12 cellular contexts compared by ENCODE assay signal in the genomic region with DNA sequence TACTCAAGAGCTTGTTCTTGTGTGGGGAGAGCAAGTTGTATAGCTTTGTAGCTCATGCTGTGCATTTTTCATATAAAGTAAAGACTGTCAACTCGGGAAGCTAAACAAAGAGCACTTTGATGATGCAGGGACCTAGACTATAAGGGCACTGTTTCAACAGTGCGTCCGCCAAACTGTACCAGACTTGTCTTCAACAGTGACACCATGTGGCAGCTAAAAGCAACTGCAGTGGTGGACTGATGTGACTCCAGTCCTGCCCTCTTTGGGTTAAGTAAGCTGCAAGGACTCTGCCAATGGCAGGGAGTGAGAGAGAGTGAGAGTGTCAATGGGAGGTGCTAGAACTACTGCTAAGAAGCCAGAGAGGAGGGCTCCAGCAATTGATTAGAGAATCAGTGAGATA. TPM values are rescaled to one million over a fixed set of nuclear protein-coding genes. Genes with fewer than 3 reads are reported as not detected.
DNase-seq lines count a peak whose midpoint lies in the region; ATAC-seq, FAIRE-seq and TF ChIP-seq lines count a peak whose summit lies in the region.
"Had no signal": no experiment of that assay in that cellular context is flagged by ENCODE, and none has a peak within 500 bp of the region (broad histone marks: within the 10 kb centered on the region; RNA-seq: fewer than 3 reads in every experiment).

No MANE protein-coding gene starts in this region.

- H3K9me3 ChIP-seq in SK-N-SH = no peaks in the 10 kb centered on the region; the same call in 1 of the 2 replicates
- H3K9me3 ChIP-seq in K562 (replicated peaks; ENCODE audit: control insufficient read depth, insufficient read depth, low read depth, low read length) = peaks cover 4% of the 10 kb centered on the region; the same call in 1 of the 2 replicates
- no peaks in the 10 kb centered on the region for H3K9me3 ChIP-seq in neural progenitor cell (ENCODE audit: low read depth)

- H3K79me2 ChIP-seq in SK-N-SH (ENCODE audit: insufficient read depth) (no peaks in the 10 kb centered on the region), K562 (ENCODE audit: control insufficient read depth, insufficient read depth, low read length) (no peaks in the 10 kb centered on the region), neural progenitor cell (ENCODE audit: low read depth) (no peaks in the 10 kb centered on the region)

- 43% methylated on average over 3 of the region's 3 CpGs for WGBS in SK-N-SH (ENCODE audit: low lambda C conversion rate)
- 0% methylated on average over 3 of the region's 3 CpGs for WGBS in K562 (ENCODE audit: insufficient coverage, low coverage, missing lambda C conversion rate)

- H3K36me3 Mint-ChIP-seq in neural progenitor cell = no peaks in the 10 kb centered on the region

- TF ChIP-seq CTCF in SK-N-SH (IDR thresholded peaks at IDR 0.05) (peak; percentile 31), K562 (IDR thresholded peaks at IDR 0.05 in 2 of 3, conservative IDR thresholded peaks at IDR 0.05 in 1 of 3; ENCODE audit: insufficient read depth in 2 of 3, low read depth in 1 of 3, low read length in 3 of 3) (peak; percentile 47 to 64 (median 55)), neural progenitor cell (IDR thresholded peaks at IDR 0.05) (peak; percentile 51)

- H3K4me1 ChIP-seq in SK-N-SH (ENCODE audit: control insufficient read depth in 1 of 2, insufficient read depth in 2 of 2, low read depth in 1 of 2, low read length in 1 of 2) (no peaks in the 10 kb centered on the region), K562 (replicated peaks in 1 of 2; ENCODE audit: control insufficient read depth in 2 of 2, insufficient read depth in 2 of 2, low read length in 2 of 2) (no peaks in the 10 kb centered on the region), neural progenitor cell (no peaks in the 10 kb centered on the region)

- no peak for FAIRE-seq in K562 (lab: Jason Lieb, UNC)
- FAIRE-seq: GM12892 had no signal

- peaks cover 18% of the 10 kb centered on the region for H3K9me3 Mint-ChIP-seq in neural progenitor cell

- no peak overlapping the region for H3K4me2 ChIP-seq in SK-N-SH
- H3K4me2 ChIP-seq in K562 (ENCODE audit: insufficient read depth, low read length) = no peak overlapping the region
- H3K4me2 ChIP-seq in neural progenitor cell = no peak overlapping the region

- TF ChIP-seq POLR2A in K562 (conservative IDR thresholded peaks at IDR 0.05) = no peak

- POLR2A ChIA-PET in SK-N-SH (lab: Yijun Ruan, JAX) = no interaction called here
- POLR2A ChIA-PET in K562 (lab: Yijun Ruan, JAX) = no interaction called here

- H3K4me1 Mint-ChIP-seq in neural progenitor cell = no peaks in the 10 kb centered on the region
- H3K4me1 Mint-ChIP-seq: WTC11 had no signal

- DNase-seq in SK-N-SH = no peak
- DNase-seq in Kasumi-1 (lab: John Stamatoyannopoulos, UW) = peak; percentile 23 to 29
- DNase-seq in K562 (ENCODE audit: extremely low read depth in 1 of 4, low spot score in 3 of 4) = peak; percentile 30 to 52 (median 43)
- no peak for DNase-seq in neural progenitor cell (ENCODE audit: low spot score)
- no peak for DNase-seq in middle frontal gyrus (ENCODE audit: extremely low spot score, low spot score)
- no peak for DNase-seq in activated CD4-positive, CD25-positive, alpha-beta regulatory T cell treated with anti-CD3 and anti-CD28 coated beads, Interleukin-2, amount 50 U/mL, for 72 hours
- DNase-seq: activated effector memory CD4-positive, alpha-beta T cell treated with anti-CD3 and anti-CD28 coated beads, Interleukin-2, amount 50 U/mL, for 16 hours; NCI-H1092 had no signal

- H3K4me3 ChIP-seq in SK-N-SH (ENCODE audit: low read depth in 2 of 2, low read length in 1 of 2) (no peak overlapping the region), K562 (no peak overlapping the region), neural progenitor cell (no peak overlapping the region)

- H3K9me1 ChIP-seq in K562 (ENCODE audit: control insufficient read depth, insufficient read depth, low read length) = no peaks in the 10 kb centered on the region

- H3K27me3 ChIP-seq in SK-N-SH (ENCODE audit: insufficient read depth) (no peaks in the 10 kb centered on the region), K562 (ENCODE audit: control insufficient read depth in 2 of 2, insufficient read depth in 2 of 2, low read length in 2 of 2) (no peaks in the 10 kb centered on the region), neural progenitor cell (no peaks in the 10 kb centered on the region)

- intact Hi-C loops in K562 (cut with micrococcal nuclease) = no loop called here

- TF ChIP-seq EP300 in SK-N-SH (IDR thresholded peaks at IDR 0.05; ENCODE audit: borderline replicate concordance in 1 of 2, low read depth in 1 of 2, low read length in 1 of 2) (no peak), K562 (IDR thresholded peaks at IDR 0.05; ENCODE audit: low read length) (no peak)

- no peaks in the 10 kb centered on the region for H3K9me2 ChIP-seq in SK-N-SH

- H4K20me1 ChIP-seq in SK-N-SH (ENCODE audit: insufficient read depth) (no peaks in the 10 kb centered on the region), K562 (replicated peaks; ENCODE audit: control insufficient read depth, insufficient read depth, low read length) (no peaks in the 10 kb centered on the region), neural progenitor cell (ENCODE audit: low read depth) (no peaks in the 10 kb centered on the region)

- H3K36me3 ChIP-seq in SK-N-SH (replicated peaks in 1 of 2; ENCODE audit: control insufficient read depth in 1 of 2, insufficient read depth in 2 of 2, low read length in 1 of 2) = no peaks in the 10 kb centered on the region
- H3K36me3 ChIP-seq in K562 (ENCODE audit: control insufficient read depth, insufficient read depth, low read length) = no peaks in the 10 kb centered on the region
- H3K36me3 ChIP-seq in neural progenitor cell = no peaks in the 10 kb centered on the region

- in situ Hi-C loops in K562 (cut with MboI) = no loop called here

- H2AFZ ChIP-seq in SK-N-SH (ENCODE audit: low read depth) (no peak overlapping the region), K562 (ENCODE audit: low read depth, low read length) (no peak overlapping the region), neural progenitor cell (replicated peaks) (no peak overlapping the region)

- H3K9ac ChIP-seq in SK-N-SH (no peak overlapping the region), K562 (ENCODE audit: insufficient read depth in 1 of 2, low read depth in 2 of 2, low read length in 2 of 2) (no peak overlapping the region), neural progenitor cell (no peak overlapping the region)

- no peak overlapping the region for H3K4me3 Mint-ChIP-seq in neural progenitor cell
- H3K4me3 Mint-ChIP-seq: WTC11 had no signal

- H3F3A ChIP-seq in SK-N-SH (replicated peaks; ENCODE audit: insufficient read depth) (no peaks in the 10 kb centered on the region), neural progenitor cell (ENCODE audit: low read depth) (no peaks in the 10 kb centered on the region)

- no peaks in the 10 kb centered on the region for H3K27me3 Mint-ChIP-seq in neural progenitor cell (ENCODE audit: insufficient read depth, low read depth)

- no TSS peak for BruUV-seq in K562 (replicated peaks; lab: Mats Ljungman, UMichigan)

- H3K27ac Mint-ChIP-seq in neural progenitor cell = no peak overlapping the region
- H3K27ac Mint-ChIP-seq: WTC11 had no signal

- H3K27ac ChIP-seq in SK-N-SH (ENCODE audit: low read depth in 2 of 2, low read length in 1 of 2) = no peak overlapping the region
- no peak overlapping the region for H3K27ac ChIP-seq in K562 (ENCODE audit: extremely low read depth, low read depth, low read length)
- H3K27ac ChIP-seq in neural progenitor cell = no peak overlapping the region

- ATAC-seq in SK-N-SH treated with all-trans-retinoic acid at 6 μM for 48 hours (no peak), K562 (peak; percentile 42; the same call in 2 of the 3 replicates), GM18511 (IDR thresholded peaks at IDR 0.05; ENCODE audit: unreplicated experiment) (no peak)
- ATAC-seq: WTC11 had no signal

- CTCF ChIA-PET in SK-N-SH (lab: Yijun Ruan, JAX) = interaction anchor here (1.3 to 3.0 kb wide), 2 partner anchors 13 to 19 kb away, joined by 3 to 14 read pairs; no protein-coding TSS in a partner anchor
- CTCF ChIA-PET in K562 (lab: Yijun Ruan, JAX; ENCODE audit: low intra/inter-chr PET ratio) = no interaction called here

- TF ChIP-seq RAD21 in SK-N-SH (IDR thresholded peaks at IDR 0.05; ENCODE audit: low read length) (no peak), K562 (CRISPR knock-in tag; conservative IDR thresholded peaks at IDR 0.05 in 1 of 2, IDR thresholded peaks at IDR 0.05 in 1 of 2) (peak in 1 of 2 experiments; percentile 48; a peak in 2 of 4 replicates)

TF ChIP-seq in SK-N-SH, 30 proteins besides CTCF, POLR2A, EP300 and RAD21 (continues in another document):
- TF ChIP-seq RXRA (IDR thresholded peaks at IDR 0.05; ENCODE audit: borderline replicate concordance, low read depth) = no peak

TF ChIP-seq in SK-N-SH treated with all-trans-retinoic acid at 6 μM for 48 hours, 23 proteins besides CTCF, POLR2A, EP300 and RAD21 (continues in another document):
- TF ChIP-seq RARB (CRISPR knock-in tag; IDR thresholded peaks at IDR 0.05) = no peak

TF ChIP-seq in K562, 482 proteins besides CTCF, POLR2A, EP300 and RAD21 (continues in another document):
- peak; percentile 77; the same call in 1 of the 2 replicates for TF ChIP-seq TRIM28 (IDR thresholded peaks at IDR 0.05)
- TF ChIP-seq PCBP2 (IDR thresholded peaks at IDR 0.05; ENCODE audit: low read depth, low read length, poor library complexity, severe bottlenecking) = no peak
- no peak for TF ChIP-seq STAT5B (CRISPR knock-in tag; IDR thresholded peaks at IDR 0.05)

RNA-seq across cellular contexts. Expression of a gene that starts 48.1 kb away (rescaled TPM):
- polyA plus RNA-seq in SK-N-SH (2012; rRNA removed) = not detected in 2 replicates
- polyA plus RNA-seq in SK-N-SH (2012; cell fraction: cytosol; rRNA removed) = not detected in 2 replicates
- not detected in 2 replicates for polyA plus RNA-seq in SK-N-SH (2012; cell fraction: nucleus; rRNA removed)
- total RNA-seq in K562 (2011; cell fraction: chromatin; rRNA removed; ENCODE audit: low replicate concordance) = not detected in 2 replicates
- total RNA-seq in K562 (2011; cell fraction: nucleolus; rRNA removed) = not detected in 2 replicates
- total RNA-seq in K562 (2011; cell fraction: nucleoplasm; rRNA removed) = not detected in 2 replicates
- not detected in 2 replicates for total RNA-seq in K562 (2014; rRNA removed)
- total RNA-seq in K562 (2014; rRNA removed; fragmentation: Illumina TruSeq; extraction: Trizol) = not detected in 2 replicates
- not detected in 2 replicates for total RNA-seq in K562 (2015; rRNA removed; fragmentation: Illumina TruSeq; extraction: Trizol)
- total RNA-seq in K562 (2021) = not detected in 2 replicates
- polyA plus RNA-seq in K562 (2011; rRNA removed) = not detected in 2 replicates
- not detected in 2 replicates for polyA plus RNA-seq in K562 (2011; cell fraction: cytosol; rRNA removed)
- not detected in 2 replicates for polyA plus RNA-seq in K562 (2011; cell fraction: nucleus; rRNA removed)
- not detected in 2 replicates for polyA plus RNA-seq in K562 (2012)
- polyA plus RNA-seq in K562 (2014; fragmentation: Illumina TruSeq; extraction: Trizol) = not detected in 2 replicates
- not detected for polyA plus RNA-seq in K562 (2014; fragmentation: Nextera tagmentation; extraction: Ambion mirVana)
- not detected in 2 replicates for polyA plus RNA-seq in K562 (2014; rRNA removed)
- not detected in 2 replicates for polyA minus RNA-seq in K562 (2011; rRNA and poly(A)+ RNA removed)
- not detected in 2 replicates for polyA minus RNA-seq in K562 (2011; cell fraction: cytosol; rRNA and poly(A)+ RNA removed)
- not detected in 2 replicates for polyA minus RNA-seq in K562 (2011; cell fraction: nucleus; rRNA and poly(A)+ RNA removed)
- not detected in 2 replicates for total RNA-seq in neural progenitor cell (ENCODE audit: low replicate concordance)
- total RNA-seq: WTC11 had no signal

Comparison
In these comparisons a context has a peak if more than half of its experiments do, and no peak if none do; other contexts are left out.
1. DNase-seq: peak in Kasumi-1 (2 of 2) and K562 (4 of 4); none in SK-N-SH (single experiment), neural progenitor cell (single experiment), middle frontal gyrus (single experiment) and activated CD4-positive, CD25-positive, alpha-beta regulatory T cell treated with anti-CD3 and anti-CD28 coated beads, Interleukin-2, amount 50 U/mL, for 72 hours (single experiment).
2. Peak in every context shown above with its lines, with median percentiles within 50 percentile points of each other: CTCF ChIP-seq.